1 cellular context compared by ENCODE assay signal in the genomic region with DNA sequence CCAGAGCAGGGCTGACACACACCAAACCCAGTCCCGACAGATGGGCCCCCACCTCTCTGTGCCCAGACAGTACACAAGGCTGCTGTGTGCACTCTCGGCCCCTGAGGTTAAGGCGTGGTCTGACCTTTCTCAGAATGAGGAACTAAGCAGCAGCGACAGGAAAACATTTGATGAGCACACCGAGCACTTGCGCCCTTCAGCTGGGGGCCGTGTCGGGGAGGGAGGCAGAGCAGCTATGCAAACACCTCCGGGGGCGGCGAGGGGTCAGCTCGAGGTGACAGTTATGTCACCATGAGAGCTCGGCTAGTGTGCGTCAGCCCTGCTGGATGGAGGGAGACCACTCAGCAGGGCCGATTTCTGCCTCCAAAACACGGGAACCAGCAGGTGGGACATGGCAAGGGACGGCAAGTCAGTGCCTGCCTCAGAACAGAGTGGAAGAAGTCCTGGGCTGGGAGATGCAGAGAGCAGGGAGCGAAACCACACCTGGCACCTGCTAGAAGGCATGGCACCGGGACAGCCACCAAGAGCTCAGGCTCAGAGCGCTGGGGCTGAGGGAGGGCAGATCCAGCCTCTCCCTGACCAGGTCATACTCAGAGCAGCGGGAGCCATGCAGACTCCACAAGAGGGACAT.
TF ChIP-seq lines count a peak whose summit lies in the region.

No MANE protein-coding gene starts in this region.

TF ChIP-seq in HepG2, 621 proteins besides CTCF, POLR2A, EP300 and RAD21 (continued from another document):
- peak; percentile 98 for TF ChIP-seq HMG20A (CRISPR knock-in tag; IDR thresholded peaks at IDR 0.05; ENCODE audit: borderline replicate concordance)
- peak; percentile 85; the same call in 1 of the 2 replicates for TF ChIP-seq HOXA9 (CRISPR knock-in tag; IDR thresholded peaks at IDR 0.05; ENCODE audit: borderline replicate concordance)
- TF ChIP-seq, protein P1, sequence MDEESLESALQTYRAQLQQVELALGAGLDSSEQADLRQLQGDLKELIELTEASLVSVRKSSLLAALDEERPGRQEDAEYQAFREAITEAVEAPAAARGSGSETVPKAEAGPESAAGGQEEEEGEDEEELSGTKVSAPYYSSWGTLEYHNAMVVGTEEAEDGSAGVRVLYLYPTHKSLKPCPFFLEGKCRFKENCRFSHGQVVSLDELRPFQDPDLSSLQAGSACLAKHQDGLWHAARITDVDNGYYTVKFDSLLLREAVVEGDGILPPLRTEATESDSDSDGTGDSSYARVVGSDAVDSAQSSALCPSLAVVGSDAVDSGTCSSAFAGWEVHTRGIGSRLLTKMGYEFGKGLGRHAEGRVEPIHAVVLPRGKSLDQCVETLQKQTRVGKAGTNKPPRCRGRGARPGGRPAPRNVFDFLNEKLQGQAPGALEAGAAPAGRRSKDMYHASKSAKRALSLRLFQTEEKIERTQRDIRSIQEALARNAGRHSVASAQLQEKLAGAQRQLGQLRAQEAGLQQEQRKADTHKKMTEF (CRISPR knock-in tag; IDR thresholded peaks at IDR 0.05): peak; percentile 99
- TF ChIP-seq, protein P2, sequence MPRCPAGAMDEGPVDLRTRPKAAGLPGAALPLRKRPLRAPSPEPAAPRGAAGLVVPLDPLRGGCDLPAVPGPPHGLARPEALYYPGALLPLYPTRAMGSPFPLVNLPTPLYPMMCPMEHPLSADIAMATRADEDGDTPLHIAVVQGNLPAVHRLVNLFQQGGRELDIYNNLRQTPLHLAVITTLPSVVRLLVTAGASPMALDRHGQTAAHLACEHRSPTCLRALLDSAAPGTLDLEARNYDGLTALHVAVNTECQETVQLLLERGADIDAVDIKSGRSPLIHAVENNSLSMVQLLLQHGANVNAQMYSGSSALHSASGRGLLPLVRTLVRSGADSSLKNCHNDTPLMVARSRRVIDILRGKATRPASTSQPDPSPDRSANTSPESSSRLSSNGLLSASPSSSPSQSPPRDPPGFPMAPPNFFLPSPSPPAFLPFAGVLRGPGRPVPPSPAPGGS (CRISPR knock-in tag; IDR thresholded peaks at IDR 0.05): peak; percentile 92; the same call in 1 of the 2 replicates
